ENCODE assay signal across 1 cellular context in genomic region chr17:82458130-82458884, GRCh38.
A peak's percentile ranks its signal among the peaks of the same experiment; 100 is the strongest.
TF ChIP-seq lines count a peak whose summit lies in the region.

TSS of gene NARF (plus strand) at chr17:82458741. CDS start at chr17:82458804, 63 bp downstream.

TF ChIP-seq in GM12878, 131 proteins besides CTCF, POLR2A, EP300 and RAD21 (continued from another document):
- TF ChIP-seq SREBF2 (IDR thresholded peaks at IDR 0.05; ENCODE audit: low read length) = no peak
- peak; percentile 92 for TF ChIP-seq TAF1 (IDR thresholded peaks at IDR 0.05; ENCODE audit: borderline replicate concordance, low read depth, low read length)
- no peak for TF ChIP-seq BMI1 (IDR thresholded peaks at IDR 0.05; ENCODE audit: borderline replicate concordance)
- peak; percentile 97 for TF ChIP-seq POLR2AphosphoS2 (IDR thresholded peaks at IDR 0.05; ENCODE audit: low read depth, low read length)
- 0 out of 4 replicates have a peak, but pooled peaks of 1 of the 2 experiments have one; percentile 2 for TF ChIP-seq SRF (IDR thresholded peaks at IDR 0.05; ENCODE audit: low read depth in 2 of 2, low read length in 2 of 2)
